Comparison of ENCODE assay signal across 21 cellular contexts in genomic region chr15:55031732-55032131, GRCh38.
DNase-seq lines count a peak whose midpoint lies in the region; ATAC-seq and TF ChIP-seq lines count a peak whose summit lies in the region.
"Had no signal": no experiment of that assay in that cellular context is flagged by ENCODE, and none has a peak within 500 bp of the region (broad histone marks: within the 10 kb centered on the region; RNA-seq: fewer than 3 reads in every experiment).

No MANE protein-coding gene starts in this region.

- DNase-seq in GM12865 (ENCODE audit: low read depth) (peak; percentile 2), MV-4-11 (lab: John Stamatoyannopoulos, UW) (peak; percentile 76), RPMI8226 (peak; percentile 12), medulla oblongata (ENCODE audit: extremely low spot score) (peak; percentile 71), NCI-H2107 treated with DMSO at 0.1 percent for 48 hours (lab: John Stamatoyannopoulos, UW; ENCODE audit: unreplicated experiment) (no peak), GM10266 (ENCODE audit: extremely low spot score) (no peak)
- DNase-seq in activated CD4-positive, CD25-positive, alpha-beta regulatory T cell (lab: John Stamatoyannopoulos, UW), result no peak
- DNase-seq: GM23248, Kasumi-1, MG63, NCI-H1105 treated with DMSO at 0.1 percent for 48 hours, NCI-H1694 treated with DMSO at 0.1 percent for 48 hours, NCI-H2107, NCI-H226, NCI-H524, OCI-M1, SIG-M5, T-helper 1 cell had no signal

- TF ChIP-seq CTCF in GM12865 (IDR thresholded peaks at IDR 0.05; ENCODE audit: insufficient read depth, low read depth, low read length, missing control alignments) (no peak), GM10266 (IDR thresholded peaks at IDR 0.05; ENCODE audit: control insufficient read depth, insufficient read depth, low read depth, missing control alignments) (no peak)

- ATAC-seq in HG02588 (IDR thresholded peaks at IDR 0.05; ENCODE audit: unreplicated experiment), result no peak
- ATAC-seq: SK-N-SH treated with all-trans-retinoic acid at 6 μM for 48 hours had no signal

- no peak overlapping the region for H3K4me3 ChIP-seq in GM12865 (ENCODE audit: low read depth, low read length)
- H3K4me3 ChIP-seq: GM23248, HAP-1, MG63 had no signal

Comparison
In these comparisons a context has a peak if more than half of its experiments do, and no peak if none do; other contexts are left out.
1. DNase-seq: peak in GM12865 (single experiment), MV-4-11 (single experiment), RPMI8226 (single experiment) and medulla oblongata (single experiment); none in NCI-H2107 treated with DMSO at 0.1 percent for 48 hours (single experiment), GM10266 (single experiment) and activated CD4-positive, CD25-positive, alpha-beta regulatory T cell (0 of 4).